Comparison of ENCODE assay signal across 8 cellular contexts in genomic region chr19:4182082-4182926, GRCh38. TPM values are rescaled to one million over a fixed set of nuclear protein-coding genes. Genes with fewer than 3 reads are reported as not detected.
DNase-seq lines count a peak whose midpoint lies in the region; ATAC-seq, FAIRE-seq and TF ChIP-seq lines count a peak whose summit lies in the region.

ANKRD24 (plus strand) TSS chr19:4182689; CDS start chr19:4186426, 3,737 bp downstream.
SIRT6 (minus strand) TSS chr19:4182563; CDS start chr19:4182539, 24 bp downstream.

- H3K79me2 ChIP-seq in ACC112 (ENCODE audit: control insufficient read depth, insufficient read depth, low read length, unreplicated experiment) (peaks cover 5% of the 10 kb centered on the region), keratinocyte (ENCODE audit: control insufficient read depth, insufficient read depth, low read length) (peaks cover 15% of the 10 kb centered on the region)

- peak within 1 kb of the TSS; percentile 94 for H3K9ac ChIP-seq in keratinocyte (ENCODE audit: control insufficient read depth, extremely low read depth, insufficient read depth, low read length)

- no peak for FAIRE-seq in keratinocyte (lab: Jason Lieb, UNC)

- H3K27me3 ChIP-seq in ACC112 (ENCODE audit: insufficient read depth, low read length) (no peaks in the 10 kb centered on the region), keratinocyte (ENCODE audit: control insufficient read depth, extremely low read depth, insufficient read depth, low read length) (no peaks in the 10 kb centered on the region)

- no peaks in the 10 kb centered on the region for H3K9me1 ChIP-seq in keratinocyte (ENCODE audit: control insufficient read depth, extremely low read depth, insufficient read depth, low read length)

- TF ChIP-seq CTCF in keratinocyte (optimal IDR thresholded peaks at IDR 0.05 in 1 of 3, IDR thresholded peaks at IDR 0.05 in 1 of 3, conservative IDR thresholded peaks at IDR 0.05 in 1 of 3; ENCODE audit: extremely low read depth in 1 of 3, insufficient read depth in 2 of 3, low read length in 3 of 3), result no peak

- H4K20me1 ChIP-seq in keratinocyte (ENCODE audit: control insufficient read depth, extremely low read depth, insufficient read depth, low read length), result no peaks in the 10 kb centered on the region

- DNase-seq in NCI-H446 (lab: John Stamatoyannopoulos, UW) (peak; percentile 92 to 97), cerebellar cortex (ENCODE audit: low spot score) (peak; percentile 94), keratinocyte (ENCODE audit: low read depth, low spot score) (peak; percentile 69)
- peak; percentile 97 for DNase-seq in activated CD4-positive, CD25-positive, alpha-beta regulatory T cell treated with anti-CD3 and anti-CD28 coated beads, Interleukin-2, amount 50 U/mL, for 72 hours
- DNase-seq in stimulated activated CD4-positive, alpha-beta T cell treated with anti-CD3 and anti-CD28 coated beads, Interleukin-12 subunit alpha, Interleukin-12 subunit beta, amount 100 ng/mL, for 4 hours, result peak; percentile 95

- H3K36me3 ChIP-seq in ACC112 (ENCODE audit: insufficient read depth, low read length) (0 out of 2 replicates have a peak, but pooled peaks cover 5% of the 10 kb centered on the region), keratinocyte (ENCODE audit: control insufficient read depth in 2 of 2, extremely low read depth in 1 of 2, insufficient read depth in 2 of 2, low read length in 2 of 2) (peaks cover 12% of the 10 kb centered on the region in 2 experiments)

- H3K4me3 ChIP-seq in ACC112 (ENCODE audit: low read depth, low read length) (peak within 1 kb of the TSS; percentile 99), keratinocyte (ENCODE audit: control insufficient read depth in 2 of 3, extremely low read depth in 1 of 3, insufficient read depth in 2 of 3, low read depth in 1 of 3, low read length in 3 of 3) (peak within 1 kb of the TSS; percentile 95 to 96 (median 96))

- ATAC-seq in GM18867 (IDR thresholded peaks at IDR 0.05; ENCODE audit: unreplicated experiment) (peak; percentile 66), HG03175 (IDR thresholded peaks at IDR 0.05; ENCODE audit: unreplicated experiment) (peak; percentile 74)

- H3K4me2 ChIP-seq in keratinocyte (ENCODE audit: control insufficient read depth, extremely low read depth, insufficient read depth, low read depth, low read length), result peak within 1 kb of the TSS; percentile 89

- H3K27ac ChIP-seq in ACC112 (ENCODE audit: low read depth, low read length), result peak within 1 kb of the TSS; percentile 59; the same call in 1 of the 2 replicates
- peak within 1 kb of the TSS; percentile 80 for H3K27ac ChIP-seq in keratinocyte (ENCODE audit: control insufficient read depth, insufficient read depth, low read length)

- H2AFZ ChIP-seq in ACC112 (ENCODE audit: low read length, unreplicated experiment), result peak within 1 kb of the TSS; percentile 94
- peak within 1 kb of the TSS; percentile 93 for H2AFZ ChIP-seq in keratinocyte (ENCODE audit: control insufficient read depth, low read length)

- H3K9me3 ChIP-seq in keratinocyte (ENCODE audit: control insufficient read depth, low read depth, low read length), result no peaks in the 10 kb centered on the region

- H3K4me1 ChIP-seq in ACC112 (ENCODE audit: control insufficient read depth, insufficient read depth, low read length, unreplicated experiment), result peaks cover 10% of the 10 kb centered on the region
- peaks cover 14% of the 10 kb centered on the region for H3K4me1 ChIP-seq in keratinocyte (ENCODE audit: control insufficient read depth, extremely low read depth, insufficient read depth, low read length)

- dilution Hi-C loops in keratinocyte (cut with MboI; ENCODE audit: extremely low pct_ligation_motif_present, low sequenced_read_pairs), result no loop called here

RNA-seq across cellular contexts. Expression of gene ANKRD24, which starts in this region (rescaled TPM):
- polyA plus RNA-seq in keratinocyte, result 0.02 to 0.15 TPM (median 0.07 TPM) in 3 replicates
- polyA plus RNA-seq in keratinocyte (2011; ENCODE audit: low read depth), result 0.09 TPM
- polyA plus RNA-seq in keratinocyte (2011; cell fraction: cytosol; rRNA removed), result 0.02 and 0.25 TPM in 2 replicates
- 0.35 and 0.36 TPM in 2 replicates for polyA plus RNA-seq in keratinocyte (2011; cell fraction: nucleus; rRNA removed)
- 0.04 and 0.10 TPM in 2 replicates for polyA plus RNA-seq in keratinocyte (2012; ENCODE audit: low replicate concordance)
- not detected in 3 replicates for polyA minus RNA-seq in keratinocyte
- polyA minus RNA-seq in keratinocyte (2011; cell fraction: cytosol; rRNA and poly(A)+ RNA removed), result not detected
- polyA minus RNA-seq in keratinocyte (2011; cell fraction: nucleus; rRNA and poly(A)+ RNA removed), result not detected in 2 replicates

RNA-seq across cellular contexts. Expression of gene SIRT6, which starts in this region (rescaled TPM):
- 14.6 to 28.6 TPM (median 17.4 TPM) in 3 replicates for polyA plus RNA-seq in keratinocyte
- 6.8 TPM for polyA plus RNA-seq in keratinocyte (2011; ENCODE audit: low read depth)
- 8.0 and 18.5 TPM in 2 replicates for polyA plus RNA-seq in keratinocyte (2011; cell fraction: cytosol; rRNA removed)
- polyA plus RNA-seq in keratinocyte (2011; cell fraction: nucleus; rRNA removed), result 34.3 and 34.7 TPM in 2 replicates
- 20.6 and 21.8 TPM in 2 replicates for polyA plus RNA-seq in keratinocyte (2012; ENCODE audit: low replicate concordance)
- 8.1 to 12.9 TPM (median 9.1 TPM) in 3 replicates for polyA minus RNA-seq in keratinocyte
- polyA minus RNA-seq in keratinocyte (2011; cell fraction: cytosol; rRNA and poly(A)+ RNA removed), result 37.6 TPM
- polyA minus RNA-seq in keratinocyte (2011; cell fraction: nucleus; rRNA and poly(A)+ RNA removed), result 15.7 and 16.6 TPM in 2 replicates

Comparison
In these comparisons a context has a peak if more than half of its experiments do, and no peak if none do; other contexts are left out.
1. Peak in every context shown above with its lines: DNase-seq, ATAC-seq, H3K4me3 ChIP-seq and H3K27ac ChIP-seq.